8 cellular contexts compared by ENCODE assay signal in genomic region chr3:32816439-32817194, GRCh38. TPM values are rescaled to one million over a fixed set of nuclear protein-coding genes. Genes with fewer than 3 reads are reported as not detected.
DNase-seq lines count a peak whose midpoint lies in the region; ATAC-seq and TF ChIP-seq lines count a peak whose summit lies in the region.

No MANE protein-coding gene starts in this region.

- H3K4me3 Mint-ChIP-seq in CD4-positive, CD25-positive, alpha-beta regulatory T cell = peak overlapping the region; percentile 67 to 86 (median 72)
- peak overlapping the region; percentile 71 for H3K4me3 Mint-ChIP-seq in activated naive CD4-positive, alpha-beta T cell treated with anti-CD3 and anti-CD28 coated beads, Interleukin-2, amount 10 ng/mL, durations not matched to agents 7 days and 5 days

- peaks cover 0 to under 1% (median 0%) of the 10 kb centered on the region in 7 donors for H3K9me3 Mint-ChIP-seq in CD4-positive, CD25-positive, alpha-beta regulatory T cell
- no peaks in the 10 kb centered on the region for H3K9me3 Mint-ChIP-seq in activated naive CD4-positive, alpha-beta T cell treated with anti-CD3 and anti-CD28 coated beads, Interleukin-2, amount 10 ng/mL, durations not matched to agents 7 days and 5 days

- no CpG with 5 or more reads among the region's 78 CpGs for WGBS in iPS DF 6.9 (ENCODE audit: insufficient coverage, insufficient read length)

- peak in 2 of 3 donors; percentile 12 to 48 for DNase-seq in CD4-positive, CD25-positive, alpha-beta regulatory T cell
- DNase-seq in HFF-Myc (ENCODE audit: extremely low read depth, low read depth) (no peak), iPS DF 6.9 (ENCODE audit: low read depth, low spot score) (peak; percentile 74), G401 (ENCODE audit: low spot score) (no peak)
- peak; percentile 35 for DNase-seq in activated naive CD4-positive, alpha-beta T cell treated with anti-CD3 and anti-CD28 coated beads, Interleukin-2, amount 10 ng/mL, durations not matched to agents 7 days and 5 days

- TF ChIP-seq CTCF in HFF-Myc (IDR thresholded peaks at IDR 0.05; ENCODE audit: low read depth, low read length, missing control alignments) = no peak

- no peaks in the 10 kb centered on the region for H3K9me3 ChIP-seq in CD4-positive, CD25-positive, alpha-beta regulatory T cell (ENCODE audit: control insufficient read depth in 2 of 2, low read length in 2 of 2)
- no peaks in the 10 kb centered on the region for H3K9me3 ChIP-seq in iPS DF 6.9 (ENCODE audit: control insufficient read depth, insufficient read depth, low read length)
- H3K9me3 ChIP-seq in skeletal muscle tissue (ENCODE audit: control insufficient read depth in 3 of 3, low read length in 3 of 3) = no peaks in the 10 kb centered on the region

- peaks cover 19% of the 10 kb centered on the region for H3K27me3 ChIP-seq in CD4-positive, CD25-positive, alpha-beta regulatory T cell (ENCODE audit: control insufficient read depth, insufficient read depth, low read length)
- no peaks in the 10 kb centered on the region for H3K27me3 ChIP-seq in iPS DF 6.9 (ENCODE audit: control insufficient read depth, insufficient read depth, low read length)
- H3K27me3 ChIP-seq in skeletal muscle tissue (ENCODE audit: control insufficient read depth in 3 of 3, insufficient read depth in 3 of 3, low read length in 3 of 3) = peaks cover 49 to 54% (median 51%) of the 10 kb centered on the region in 3 donors

- H3K4me1 Mint-ChIP-seq in CD4-positive, CD25-positive, alpha-beta regulatory T cell = peaks cover 0 to 21% (median 5%) of the 10 kb centered on the region in 4 donors
- H3K4me1 Mint-ChIP-seq in activated naive CD4-positive, alpha-beta T cell treated with anti-CD3 and anti-CD28 coated beads, Interleukin-2, amount 10 ng/mL, durations not matched to agents 7 days and 5 days = peaks cover 32% of the 10 kb centered on the region

- H3K4me3 ChIP-seq in CD4-positive, CD25-positive, alpha-beta regulatory T cell (ENCODE audit: low read depth, low read length) = no peak overlapping the region
- peak overlapping the region; percentile 27 for H3K4me3 ChIP-seq in HFF-Myc (replicated peaks; ENCODE audit: low read depth, low read length)
- H3K4me3 ChIP-seq in iPS DF 6.9 (ENCODE audit: low read length) = peak overlapping the region; percentile 99
- H3K4me3 ChIP-seq in skeletal muscle tissue (ENCODE audit: low read length in 3 of 3) = peak overlapping the region; percentile 38 to 52 (median 52)

- CTCF ChIA-PET in activated naive CD4-positive, alpha-beta T cell treated with anti-CD3 and anti-CD28 coated beads, Interleukin-2, amount 10 ng/mL, durations not matched to agents 7 days and 5 days (lab: Charles Lee) = interaction anchor here (0.8 kb wide), 1 partner anchor 86 kb away, joined by 3 read pairs; no protein-coding TSS in a partner anchor

- peaks cover 20% of the 10 kb centered on the region for H3K4me1 ChIP-seq in CD4-positive, CD25-positive, alpha-beta regulatory T cell (ENCODE audit: control insufficient read depth, insufficient read depth, low read length, poor library complexity, severe bottlenecking)
- H3K4me1 ChIP-seq in iPS DF 6.9 (ENCODE audit: control insufficient read depth, insufficient read depth, low read length) (peaks cover 2% of the 10 kb centered on the region; the same call in 1 of the 2 replicates), skeletal muscle tissue (ENCODE audit: control insufficient read depth in 3 of 3, insufficient read depth in 3 of 3, low read length in 3 of 3) (peaks cover 6 to 19% (median 9%) of the 10 kb centered on the region in 3 donors)

- peaks cover 68% of the 10 kb centered on the region for H3K27me3 Mint-ChIP-seq in CD4-positive, CD25-positive, alpha-beta regulatory T cell
- peaks cover 83% of the 10 kb centered on the region for H3K27me3 Mint-ChIP-seq in activated naive CD4-positive, alpha-beta T cell treated with anti-CD3 and anti-CD28 coated beads, Interleukin-2, amount 10 ng/mL, durations not matched to agents 7 days and 5 days

- no peaks in the 10 kb centered on the region for H3K36me3 ChIP-seq in CD4-positive, CD25-positive, alpha-beta regulatory T cell (ENCODE audit: control insufficient read depth, insufficient read depth, low read length)
- H3K36me3 ChIP-seq in iPS DF 6.9 (ENCODE audit: control insufficient read depth, insufficient read depth, low read length) = peaks cover 28% of the 10 kb centered on the region
- no peaks in the 10 kb centered on the region for H3K36me3 ChIP-seq in skeletal muscle tissue (ENCODE audit: control insufficient read depth in 3 of 3, insufficient read depth in 3 of 3, low read length in 3 of 3)

- no peaks in the 10 kb centered on the region for H3K36me3 Mint-ChIP-seq in CD4-positive, CD25-positive, alpha-beta regulatory T cell
- H3K36me3 Mint-ChIP-seq in activated naive CD4-positive, alpha-beta T cell treated with anti-CD3 and anti-CD28 coated beads, Interleukin-2, amount 10 ng/mL, durations not matched to agents 7 days and 5 days = no peaks in the 10 kb centered on the region

- peak in 1 of 2 donors; percentile 25 for ATAC-seq in CD4-positive, CD25-positive, alpha-beta regulatory T cell (ENCODE audit: low read depth in 2 of 2)
- no peak for ATAC-seq in HG02884 (IDR thresholded peaks at IDR 0.05; ENCODE audit: unreplicated experiment)
- no peak for ATAC-seq in HG03460 (IDR thresholded peaks at IDR 0.05; ENCODE audit: unreplicated experiment)

- in situ Hi-C loops in G401 (cut with HindIII; ENCODE audit: low sequenced_read_pairs) = no loop called here

- H3K27ac Mint-ChIP-seq in CD4-positive, CD25-positive, alpha-beta regulatory T cell = no peak overlapping the region
- no peak overlapping the region for H3K27ac Mint-ChIP-seq in activated naive CD4-positive, alpha-beta T cell treated with anti-CD3 and anti-CD28 coated beads, Interleukin-2, amount 10 ng/mL, durations not matched to agents 7 days and 5 days

- H3K9ac ChIP-seq in skeletal muscle tissue (ENCODE audit: low read depth in 1 of 3, low read length in 3 of 3) = no peak overlapping the region

- H3K27ac ChIP-seq in CD4-positive, CD25-positive, alpha-beta regulatory T cell (ENCODE audit: insufficient read depth, low read length, poor library complexity, severe bottlenecking) = no peak overlapping the region
- H3K27ac ChIP-seq in iPS DF 6.9 (ENCODE audit: low read length) = no peak overlapping the region
- H3K27ac ChIP-seq in skeletal muscle tissue (ENCODE audit: low read depth, low read length) = no peak overlapping the region

RNA-seq across cellular contexts. Expression of gene TRIM71, which starts 1.2 kb away (rescaled TPM):
- total RNA-seq in CD4-positive, CD25-positive, alpha-beta regulatory T cell = 0.47 TPM
- under 1 TPM; 0.03 to 0.14 (median 0.06) TPM for polyA plus RNA-seq in CD4-positive, CD25-positive, alpha-beta regulatory T cell
- 0.52 TPM for total RNA-seq in skeletal muscle tissue
- total RNA-seq in G401 (2014; rRNA removed; shearing (Covaris generic)) = 24.6 and 28.0 TPM in 2 replicates

Comparison
In these comparisons a context has a peak if more than half of its experiments do, and no peak if none do; other contexts are left out.
1. DNase-seq: peak in CD4-positive, CD25-positive, alpha-beta regulatory T cell (2 of 3), activated naive CD4-positive, alpha-beta T cell treated with anti-CD3 and anti-CD28 coated beads, Interleukin-2, amount 10 ng/mL, durations not matched to agents 7 days and 5 days (single experiment) and iPS DF 6.9 (single experiment); none in HFF-Myc (single experiment) and G401 (single experiment).
2. RNA of gene TRIM71, which starts 1.2 kb away (total RNA-seq): 24.6 to 28.0 TPM in G401; 0.52 TPM in skeletal muscle tissue (single experiment) and 0.47 TPM in CD4-positive, CD25-positive, alpha-beta regulatory T cell (single experiment); every median in the first group is over 10 times any median in the second.